ENCODE assay signal across 8 cellular contexts in genomic region chr1:150067184-150068182, GRCh38. TPM values are rescaled to one million over a fixed set of nuclear protein-coding genes. Genes with fewer than 3 reads are reported as not detected.
A peak's percentile ranks its signal among the peaks of the same experiment; 100 is the strongest.
DNase-seq lines count a peak whose midpoint lies in the region; ATAC-seq and TF ChIP-seq lines count a peak whose summit lies in the region.

Gene VPS45, plus strand, starts transcription at chr1:150067776. Its CDS starts 82 bp downstream, at chr1:150067858.

- H3K4me2 ChIP-seq in DND-41 (ENCODE audit: insufficient read depth, low read length) (peak within 1 kb of the TSS; percentile 69), GM23248 (ENCODE audit: unreplicated experiment) (peak within 1 kb of the TSS; percentile 98), neural cell (ENCODE audit: low read length) (peak within 1 kb of the TSS; percentile 91)

- peaks cover 17% of the 10 kb centered on the region; the same call in 1 of the 2 replicates for H3K36me3 ChIP-seq in DND-41 (ENCODE audit: insufficient read depth, low read length)
- H3K36me3 ChIP-seq in GM23248 (ENCODE audit: low read depth): peaks cover 12% of the 10 kb centered on the region
- peaks cover 21% of the 10 kb centered on the region for H3K36me3 ChIP-seq in RWPE2 (ENCODE audit: low read depth)
- no peaks in the 10 kb centered on the region for H3K36me3 ChIP-seq in neural cell (ENCODE audit: insufficient read depth, low read length)
- peaks cover 0 to 21% (median 13%) of the 10 kb centered on the region in 4 donors for H3K36me3 ChIP-seq in stomach

- intact Hi-C loops in stomach (cut with DNase I; ENCODE audit: low total_unique reads): no loop called here

- H3K9me2 ChIP-seq in GM23248 (ENCODE audit: insufficient read depth) (no peaks in the 10 kb centered on the region), neural cell (ENCODE audit: insufficient read depth, low read length) (no peaks in the 10 kb centered on the region)

- peaks cover 38% of the 10 kb centered on the region for H3K79me2 ChIP-seq in DND-41 (ENCODE audit: insufficient read depth, low read length)
- H3K79me2 ChIP-seq in GM23248 (ENCODE audit: insufficient read depth): peaks cover 42% of the 10 kb centered on the region
- H3K79me2 ChIP-seq in neural cell (replicated peaks; ENCODE audit: insufficient read depth, low read length): peaks cover 32% of the 10 kb centered on the region

- no peaks in the 10 kb centered on the region for H4K20me1 ChIP-seq in DND-41 (ENCODE audit: insufficient read depth, low read length)
- H4K20me1 ChIP-seq in GM23248 (ENCODE audit: insufficient read depth): no peaks in the 10 kb centered on the region
- H4K20me1 ChIP-seq in neural cell (ENCODE audit: insufficient read depth): no peaks in the 10 kb centered on the region

- H3F3A ChIP-seq in GM23248 (ENCODE audit: insufficient read depth) (peaks cover 21% of the 10 kb centered on the region), neural cell (ENCODE audit: insufficient read depth, low read length, poor library complexity, severe bottlenecking) (no peaks in the 10 kb centered on the region)

- H3K9ac ChIP-seq in DND-41 (ENCODE audit: low read depth, low read length) (peak within 1 kb of the TSS; percentile 82), GM23248 (peak within 1 kb of the TSS; percentile 92), neural cell (ENCODE audit: low read length) (peak within 1 kb of the TSS; percentile 98)

- H3K4me1 ChIP-seq in DND-41 (ENCODE audit: insufficient read depth, low read length): peaks cover 37% of the 10 kb centered on the region
- peaks cover 27% of the 10 kb centered on the region for H3K4me1 ChIP-seq in GM23248 (ENCODE audit: insufficient read depth)
- H3K4me1 ChIP-seq in RWPE2 (ENCODE audit: insufficient read depth, poor library complexity, severe bottlenecking): peaks cover 19% of the 10 kb centered on the region
- H3K4me1 ChIP-seq in stomach: peaks cover 0 to 46% (median 27%) of the 10 kb centered on the region in 4 donors

- DNase-seq in DND-41: peak; percentile 93
- DNase-seq in GM23248: peak; percentile 96
- peak; percentile 89 for DNase-seq in LoVo (ENCODE audit: low spot score)
- DNase-seq in RWPE2 (ENCODE audit: low spot score): peak; percentile 86
- DNase-seq in activated effector memory CD4-positive, alpha-beta T cell treated with Interleukin-2 at 50 U/mL for 16 hours: peak; percentile 72
- peak; percentile 84 for DNase-seq in fibroblast of the conjunctiva (ENCODE audit: low read depth)
- peak; percentile 91 for DNase-seq in stomach

- TF ChIP-seq CTCF in DND-41 (IDR thresholded peaks at IDR 0.05; ENCODE audit: borderline replicate concordance, extremely low read depth, low read length, poor library complexity, severe bottlenecking) (peak; percentile 9), RWPE2 (IDR thresholded peaks at IDR 0.05; ENCODE audit: poor library complexity, severe bottlenecking) (peak; percentile 39), neural cell (IDR thresholded peaks at IDR 0.05; ENCODE audit: poor library complexity, severe bottlenecking) (no peak), stomach (IDR thresholded peaks at IDR 0.05) (peak in 1 of 7 experiments; percentile 29)

- H3K4me3 ChIP-seq in DND-41 (ENCODE audit: low read depth in 1 of 2, low read length in 2 of 2) (peak within 1 kb of the TSS; percentile 58 to 78), GM23248 (peak within 1 kb of the TSS; percentile 88), RWPE2 (ENCODE audit: severe bottlenecking) (peak within 1 kb of the TSS; percentile 51), neural cell (ENCODE audit: low read length) (peak within 1 kb of the TSS; percentile 77), stomach (peak within 1 kb of the TSS; percentile 56 to 68 (median 66))

- H3K27ac ChIP-seq in DND-41 (ENCODE audit: low read length): peak within 1 kb of the TSS; percentile 90
- H3K27ac ChIP-seq in GM23248: peak within 1 kb of the TSS; percentile 94
- peak within 1 kb of the TSS; percentile 82 for H3K27ac ChIP-seq in RWPE2 (ENCODE audit: poor library complexity, severe bottlenecking)
- peak within 1 kb of the TSS; percentile 99 for H3K27ac ChIP-seq in neural cell (ENCODE audit: low read length)
- H3K27ac ChIP-seq in stomach: peak within 1 kb of the TSS; percentile 92 to 95 (median 95)

- H3K27me3 ChIP-seq in DND-41 (ENCODE audit: insufficient read depth, low read length, poor library complexity) (no peaks in the 10 kb centered on the region), GM23248 (replicated peaks; ENCODE audit: insufficient read depth) (no peaks in the 10 kb centered on the region), RWPE2 (ENCODE audit: insufficient read depth, poor library complexity, severe bottlenecking) (no peaks in the 10 kb centered on the region), neural cell (ENCODE audit: insufficient read depth, low read depth, low read length) (no peaks in the 10 kb centered on the region), stomach (no peaks in the 10 kb centered on the region)

- no peak for TF ChIP-seq POLR2A in stomach (IDR thresholded peaks at IDR 0.05)

- in situ Hi-C loops in GM23248 (cut with MboI): no loop called here

- ATAC-seq in DND-41 (ENCODE audit: insufficient read depth, low read depth) (peak; percentile 95), RWPE2 (ENCODE audit: low read depth) (peak; percentile 98)

- WGBS in GM23248 (ENCODE audit: low coverage in 1 of 2, low lambda C conversion rate in 2 of 2, missing lambda C conversion rate in 2 of 2), 2 experiments: 1% methylated on average over 47 of the region's 47 CpGs
- WGBS in stomach, 5 donors: 0 to 1% (median 1%) methylated on average over 42 to 47 of the region's 47 CpGs

- TF ChIP-seq EP300 in neural cell (conservative IDR thresholded peaks at IDR 0.05; ENCODE audit: poor library complexity, severe bottlenecking) (peak; percentile 53), stomach (IDR thresholded peaks at IDR 0.05) (no peak)

- no peaks in the 10 kb centered on the region for H3K9me3 ChIP-seq in DND-41 (ENCODE audit: insufficient read depth, low read length, severe bottlenecking)
- no peaks in the 10 kb centered on the region for H3K9me3 ChIP-seq in GM23248 (ENCODE audit: low read depth)
- H3K9me3 ChIP-seq in RWPE2 (ENCODE audit: severe bottlenecking): no peaks in the 10 kb centered on the region
- no peaks in the 10 kb centered on the region for H3K9me3 ChIP-seq in neural cell (ENCODE audit: low read length)
- H3K9me3 ChIP-seq in stomach: no peaks in the 10 kb centered on the region

- peak within 1 kb of the TSS; percentile 98 for H2AFZ ChIP-seq in DND-41 (ENCODE audit: low read depth, low read length)
- H2AFZ ChIP-seq in GM23248: peak within 1 kb of the TSS; percentile 98
- H2AFZ ChIP-seq in neural cell (ENCODE audit: low read depth, low read length): peak within 1 kb of the TSS; percentile 84

- no peak for TF ChIP-seq RAD21 in neural cell (conservative IDR thresholded peaks at IDR 0.05)

TF ChIP-seq in neural cell, 6 proteins besides CTCF, POLR2A, EP300 and RAD21:
- TF ChIP-seq TAF1 (IDR thresholded peaks at IDR 0.05; ENCODE audit: low read depth): peak; percentile 92
- TF ChIP-seq SMC3 (conservative IDR thresholded peaks at IDR 0.05; ENCODE audit: poor library complexity): no peak
- no peak for TF ChIP-seq EZH2 (IDR thresholded peaks at IDR 0.05; ENCODE audit: borderline replicate concordance, insufficient read depth, low read length, poor library complexity, severe bottlenecking)
- TF ChIP-seq POLR2AphosphoS5 (IDR thresholded peaks at IDR 0.05): peak; percentile 82
- TF ChIP-seq REST (IDR thresholded peaks at IDR 0.05; ENCODE audit: borderline replicate concordance): peak; percentile 92
- peak; percentile 91 for TF ChIP-seq MXI1 (conservative IDR thresholded peaks at IDR 0.05; ENCODE audit: poor library complexity, severe bottlenecking)

RNA-seq across cellular contexts. Expression of gene VPS45, which starts in this region (rescaled TPM):
- 42.0 and 49.2 TPM in 2 replicates for total RNA-seq in GM23248 (2014; rRNA removed; shearing (Covaris generic))
- polyA plus RNA-seq in GM23248 (2016; fragmentation: Nextera tagmentation; extraction: Ambion mirVana) (38.9 and 41.7 TPM in 2 replicates), neural cell (150 and 174 TPM in 2 replicates), stomach (10 to 100 TPM; 15.3 to 21.7 (median 15.9) TPM)
- polyA minus RNA-seq in neural cell: 141 and 149 TPM in 2 replicates
- total RNA-seq in stomach: 10 to 100 TPM; 13.3 to 69.9 (median 41.9) TPM

Comparison
In these comparisons a context has a peak if more than half of its experiments do, and no peak if none do; other contexts are left out.
1. Peak in every context shown above with its lines: DNase-seq, ATAC-seq, H3K4me3 ChIP-seq and H3K27ac ChIP-seq.